ENCODE assay signal across 1 cellular context in genomic region chr1:50973875-50974617, GRCh38.
A peak's percentile ranks its signal among the peaks of the same experiment; 100 is the strongest.
TF ChIP-seq lines count a peak whose summit lies in the region.

No MANE protein-coding gene starts in this region.

TF ChIP-seq in K562, 482 proteins besides CTCF, POLR2A, EP300 and RAD21 (continued from another document):
- TF ChIP-seq UBTF (IDR thresholded peaks at IDR 0.05; ENCODE audit: borderline replicate concordance in 1 of 2, low read depth in 2 of 2, low read length in 2 of 2): peak in 1 of 2 experiments; percentile 64; a peak in 1 of 4 replicates
- 0 out of 2 replicates have a peak, but pooled peaks have one; percentile 21 for TF ChIP-seq CXXC5 (CRISPR knock-in tag; IDR thresholded peaks at IDR 0.05)
- 0 out of 2 replicates have a peak, but pooled peaks have one; percentile 49 for TF ChIP-seq ZNF395 (CRISPR knock-in tag; IDR thresholded peaks at IDR 0.05)
- 0 out of 2 replicates have a peak, but pooled peaks have one; percentile 49 for TF ChIP-seq XRCC5 (IDR thresholded peaks at IDR 0.05; ENCODE audit: low read depth, low read length)
- TF ChIP-seq MAZ (CRISPR knock-in tag; conservative IDR thresholded peaks at IDR 0.05 in 1 of 2, IDR thresholded peaks at IDR 0.05 in 1 of 2): peak in 1 of 2 experiments; percentile 57; a peak in 1 of 4 replicates
- no peak for TF ChIP-seq NR2C1 (IDR thresholded peaks at IDR 0.05)
- TF ChIP-seq NR2C1 (tag; IDR thresholded peaks at IDR 0.05): no peak
- peak; percentile 81 for TF ChIP-seq RBBP5 (IDR thresholded peaks at IDR 0.05; ENCODE audit: borderline replicate concordance, insufficient read depth, low read length, poor library complexity, severe bottlenecking)
- TF ChIP-seq BMI1 (IDR thresholded peaks at IDR 0.05; ENCODE audit: low read length): no peak
- no peak for TF ChIP-seq SMARCE1 (IDR thresholded peaks at IDR 0.05)
- peak; percentile 32 to 49; a peak in 1 of 4 replicates for TF ChIP-seq MLLT1 (IDR thresholded peaks at IDR 0.05)
- no peak for TF ChIP-seq HNRNPH1 (optimal IDR thresholded peaks at IDR 0.05; ENCODE audit: low read depth, low read length)
- TF ChIP-seq ZBTB11 (CRISPR knock-in tag; IDR thresholded peaks at IDR 0.05): peak in 1 of 3 experiments; percentile 48; a peak in 1 of 6 replicates
- 0 out of 2 replicates have a peak, but pooled peaks have one; percentile 13 for TF ChIP-seq MYC (IDR thresholded peaks at IDR 0.05; ENCODE audit: low read depth, low read length)
- TF ChIP-seq MYC (CRISPR knock-in tag; IDR thresholded peaks at IDR 0.05; ENCODE audit: borderline replicate concordance, low read depth): no peak
- no peak for TF ChIP-seq CBX1 (IDR thresholded peaks at IDR 0.05; ENCODE audit: low read depth)
- no peak for TF ChIP-seq GABPB1 (CRISPR knock-in tag; IDR thresholded peaks at IDR 0.05)
- no peak; a peak in 1 of 4 replicates for TF ChIP-seq MNT (conservative IDR thresholded peaks at IDR 0.05)
- TF ChIP-seq MBD2 (IDR thresholded peaks at IDR 0.05; ENCODE audit: borderline replicate concordance, low read depth): no peak
- no peak; the same call in 1 of the 2 replicates for TF ChIP-seq TEAD4 (IDR thresholded peaks at IDR 0.05; ENCODE audit: low read length)
- no peak for TF ChIP-seq TEAD4 (CRISPR knock-in tag; IDR thresholded peaks at IDR 0.05; ENCODE audit: borderline replicate concordance)
- TF ChIP-seq ZNF778 (CRISPR knock-in tag; IDR thresholded peaks at IDR 0.05): no peak
- TF ChIP-seq ZNF644 (tag; IDR thresholded peaks at IDR 0.05; ENCODE audit: low read depth): peak; percentile 32; the same call in 1 of the 2 replicates
